Comparison of ENCODE assay signal across 1 cellular context in genomic region chr7:106639476-106640334, GRCh38.
TF ChIP-seq lines count a peak whose summit lies in the region.

No MANE protein-coding gene starts in this region.

TF ChIP-seq in liver, 16 proteins besides CTCF, POLR2A, EP300 and RAD21 (continued from another document):
- TF ChIP-seq REST (IDR thresholded peaks at IDR 0.05): no peak
- TF ChIP-seq GABPA (IDR thresholded peaks at IDR 0.05 in 1 of 2, conservative IDR thresholded peaks at IDR 0.05 in 1 of 2): no peak
- no peak for TF ChIP-seq EGR1 (IDR thresholded peaks at IDR 0.05; ENCODE audit: low read depth in 2 of 2)
- no peak for TF ChIP-seq HNF4G (IDR thresholded peaks at IDR 0.05)
- no peak for TF ChIP-seq FOXA1 (IDR thresholded peaks at IDR 0.05)
- no peak for TF ChIP-seq YY1 (IDR thresholded peaks at IDR 0.05)
